In genomic region chr1:5225687-5226389, GRCh38 we compare ENCODE assay signal across 21 cellular contexts.
A peak's percentile ranks its signal among the peaks of the same experiment; 100 is the strongest.
DNase-seq lines count a peak whose midpoint lies in the region; TF ChIP-seq lines count a peak whose summit lies in the region.
"Had no signal": no experiment of that assay in that cellular context is flagged by ENCODE, and none has a peak within 500 bp of the region (broad histone marks: within the 10 kb centered on the region; RNA-seq: fewer than 3 reads in every experiment).

No MANE protein-coding gene starts in this region.

- CTCF ChIA-PET in activated CD4-positive, alpha-beta memory T cell treated with anti-CD3 and anti-CD28 coated beads for 36 hours (lab: Charles Lee): interaction anchor here (1.1 kb wide), 1 partner anchor 119 kb away, joined by 3 read pairs; no protein-coding TSS in a partner anchor

- no peaks in the 10 kb centered on the region for H3K9me3 ChIP-seq in HUES64 (ENCODE audit: insufficient read depth, low read depth, low read length)
- H3K9me3 ChIP-seq in WERI-Rb-1 (ENCODE audit: severe bottlenecking): no peaks in the 10 kb centered on the region

- H3K9me3 Mint-ChIP-seq in activated CD4-positive, alpha-beta T cell treated with anti-CD3 and anti-CD28 coated beads, Interleukin-2, amount 10 ng/mL, durations not matched to agents 24 days and 14 days: no peaks in the 10 kb centered on the region
- no peaks in the 10 kb centered on the region for H3K9me3 Mint-ChIP-seq in activated CD4-positive, alpha-beta memory T cell treated with anti-CD3 and anti-CD28 coated beads for 36 hours
- H3K9me3 Mint-ChIP-seq: T-cell had no signal

- H3K4me1 ChIP-seq in HUES64 (ENCODE audit: insufficient read depth, low read length): peaks cover 19% of the 10 kb centered on the region

- DNase-seq in ELF-1 (ENCODE audit: low read depth, low spot score) (peak; percentile 33), WERI-Rb-1 (peak; percentile 34), iPS-NIHi7 (ENCODE audit: extremely low spot score) (peak; percentile 49), NCI-H187 (lab: John Stamatoyannopoulos, UW) (no peak)
- DNase-seq in activated CD4-positive, alpha-beta T cell treated with anti-CD3 and anti-CD28 coated beads, Interleukin-2, amount 10 ng/mL, durations not matched to agents 24 days and 14 days: no peak
- DNase-seq in activated CD4-positive, alpha-beta memory T cell treated with anti-CD3 and anti-CD28 coated beads for 36 hours: no peak
- no peak for DNase-seq in NK-92 treated with Interleukin-12 subunit alpha and Interleukin-12 subunit beta, amount 100 ng/mL, for 24 hours (lab: John Stamatoyannopoulos, UW)
- DNase-seq: DMS53, GOT3, NCI-H1092, NCI-H1417 treated with DMSO at 0.1 percent for 48 hours, NCI-H1694 treated with DMSO at 0.1 percent for 48 hours, NCI-H2081 treated with DMSO at 0.1 percent for 48 hours, NCI-H2171 treated with DMSO at 0.1 percent for 48 hours, NCI-H345, NCI-H510A treated with DMSO at 0.1 percent for 48 hours, Right ventricle myocardium superior, RPMI8226, T-cell had no signal

- H3K4me1 Mint-ChIP-seq in activated CD4-positive, alpha-beta T cell treated with anti-CD3 and anti-CD28 coated beads, Interleukin-2, amount 10 ng/mL, durations not matched to agents 24 days and 14 days: no peaks in the 10 kb centered on the region
- H3K4me1 Mint-ChIP-seq in activated CD4-positive, alpha-beta memory T cell treated with anti-CD3 and anti-CD28 coated beads for 36 hours (ENCODE audit: low read depth): no peaks in the 10 kb centered on the region

- no peak overlapping the region for H3K4me3 ChIP-seq in HUES64 (ENCODE audit: low read length)
- H3K4me3 ChIP-seq in WERI-Rb-1 (ENCODE audit: low read depth, low read length): peak overlapping the region; percentile 24

- no peaks in the 10 kb centered on the region for H3K36me3 ChIP-seq in HUES64 (ENCODE audit: insufficient read depth, low read length)
- H3K36me3 ChIP-seq in WERI-Rb-1: no peaks in the 10 kb centered on the region

- no peak for TF ChIP-seq CTCF in WERI-Rb-1 (IDR thresholded peaks at IDR 0.05; ENCODE audit: low read depth, low read length)

- H3K27ac ChIP-seq in HUES64 (ENCODE audit: low read depth, low read length): peak overlapping the region; percentile 78; the same call in 1 of the 2 replicates
- H3K27ac ChIP-seq in WERI-Rb-1: peak overlapping the region; percentile 43

- H3K4me3 Mint-ChIP-seq in activated CD4-positive, alpha-beta T cell treated with anti-CD3 and anti-CD28 coated beads, Interleukin-2, amount 10 ng/mL, durations not matched to agents 24 days and 14 days: no peak overlapping the region
- H3K4me3 Mint-ChIP-seq in activated CD4-positive, alpha-beta memory T cell treated with anti-CD3 and anti-CD28 coated beads for 36 hours: no peak overlapping the region
- H3K4me3 Mint-ChIP-seq: IgD-negative memory B cell, T-cell had no signal

- H3K27me3 Mint-ChIP-seq in activated CD4-positive, alpha-beta T cell treated with anti-CD3 and anti-CD28 coated beads, Interleukin-2, amount 10 ng/mL, durations not matched to agents 24 days and 14 days: peaks cover 5% of the 10 kb centered on the region
- peaks cover 12% of the 10 kb centered on the region for H3K27me3 Mint-ChIP-seq in activated CD4-positive, alpha-beta memory T cell treated with anti-CD3 and anti-CD28 coated beads for 36 hours

- no peak overlapping the region; the same call in 1 of the 2 replicates for H3K9ac ChIP-seq in HUES64 (ENCODE audit: low read depth, low read length)

- POLR2A ChIA-PET in activated CD4-positive, alpha-beta memory T cell treated with anti-CD3 and anti-CD28 coated beads for 36 hours (lab: Charles Lee): no interaction called here

- no peak overlapping the region for H3K27ac Mint-ChIP-seq in activated CD4-positive, alpha-beta T cell treated with anti-CD3 and anti-CD28 coated beads, Interleukin-2, amount 10 ng/mL, durations not matched to agents 24 days and 14 days
- H3K27ac Mint-ChIP-seq in activated CD4-positive, alpha-beta memory T cell treated with anti-CD3 and anti-CD28 coated beads for 36 hours: no peak overlapping the region
- H3K27ac Mint-ChIP-seq: IgD-negative memory B cell, T-cell had no signal

- H3K36me3 Mint-ChIP-seq in activated CD4-positive, alpha-beta T cell treated with anti-CD3 and anti-CD28 coated beads, Interleukin-2, amount 10 ng/mL, durations not matched to agents 24 days and 14 days (ENCODE audit: low read depth): no peaks in the 10 kb centered on the region
- H3K36me3 Mint-ChIP-seq in activated CD4-positive, alpha-beta memory T cell treated with anti-CD3 and anti-CD28 coated beads for 36 hours: no peaks in the 10 kb centered on the region
- H3K36me3 Mint-ChIP-seq: IgD-negative memory B cell, T-cell had no signal

- intact Hi-C loops in activated CD4-positive, alpha-beta T cell treated with anti-CD3 and anti-CD28 coated beads, Interleukin-2, amount 10 ng/mL, durations not matched to agents 24 days and 14 days (cut with micrococcal nuclease): no loop called here
- intact Hi-C loops in activated CD4-positive, alpha-beta memory T cell treated with anti-CD3 and anti-CD28 coated beads for 36 hours (cut with micrococcal nuclease): no loop called here

- peaks cover 93% of the 10 kb centered on the region for H3K27me3 ChIP-seq in HUES64 (ENCODE audit: insufficient read depth, low read length)
- peaks cover 8% of the 10 kb centered on the region for H3K27me3 ChIP-seq in WERI-Rb-1 (ENCODE audit: insufficient read depth, low read depth, severe bottlenecking)

- WGBS in HUES64: 16% methylated on average over 14 of the region's 14 CpGs

Comparison
In these comparisons a context has a peak if more than half of its experiments do, and no peak if none do; other contexts are left out.
1. DNase-seq: peak in ELF-1 (single experiment), WERI-Rb-1 (single experiment) and iPS-NIHi7 (single experiment); none in activated CD4-positive, alpha-beta T cell treated with anti-CD3 and anti-CD28 coated beads, Interleukin-2, amount 10 ng/mL, durations not matched to agents 24 days and 14 days (single experiment), activated CD4-positive, alpha-beta memory T cell treated with anti-CD3 and anti-CD28 coated beads for 36 hours (single experiment), NK-92 treated with Interleukin-12 subunit alpha and Interleukin-12 subunit beta, amount 100 ng/mL, for 24 hours (single experiment) and NCI-H187 (0 of 2).